Comparison of ENCODE assay signal across 17 cellular contexts in genomic region chr13:95496485-95496884, GRCh38. TPM values are rescaled to one million over a fixed set of nuclear protein-coding genes. Genes with fewer than 3 reads are reported as not detected.
DNase-seq lines count a peak whose midpoint lies in the region; ATAC-seq and TF ChIP-seq lines count a peak whose summit lies in the region.
"Had no signal": no experiment of that assay in that cellular context is flagged by ENCODE, and none has a peak within 500 bp of the region (broad histone marks: within the 10 kb centered on the region; RNA-seq: fewer than 3 reads in every experiment).

No MANE protein-coding gene starts in this region.

- intact Hi-C loops in CD8-positive, alpha-beta T cell (cut with DNase I, micrococcal nuclease), result no loop called here

- peaks cover 30% of the 10 kb centered on the region for H3K27me3 Mint-ChIP-seq in stimulated activated memory B cell treated with anti-CD40 and anti-IgM and Interleukin-4, amounts not matched to agents 10 μg/mL and 1 μg/mL and 100 μg/mL, for 72 hours
- H3K27me3 Mint-ChIP-seq in CD8-positive, alpha-beta T cell (ENCODE audit: low read depth), result peaks cover 4% of the 10 kb centered on the region

- H3K4me1 ChIP-seq in CD8-positive, alpha-beta T cell (ENCODE audit: insufficient read depth, low read length), result no peaks in the 10 kb centered on the region

- ATAC-seq in stimulated activated memory B cell treated with anti-CD40 and anti-IgM and Interleukin-4, amounts not matched to agents 10 μg/mL and 1 μg/mL and 100 μg/mL, for 72 hours, result no peak
- no peak for ATAC-seq in CD8-positive, alpha-beta T cell
- ATAC-seq: A549, HCT116 had no signal

- H3K4me3 Mint-ChIP-seq in stimulated activated memory B cell treated with anti-CD40 and anti-IgM and Interleukin-4, amounts not matched to agents 10 μg/mL and 1 μg/mL and 100 μg/mL, for 72 hours, result no peak overlapping the region
- H3K4me3 Mint-ChIP-seq in CD8-positive, alpha-beta T cell, result no peak overlapping the region
- H3K4me3 Mint-ChIP-seq: CD4-positive, alpha-beta T cell; HFFc6 had no signal

- no peaks in the 10 kb centered on the region for H3K9me3 ChIP-seq in CD8-positive, alpha-beta T cell (ENCODE audit: low read length)

- TF ChIP-seq CTCF in CD8-positive, alpha-beta T cell (IDR thresholded peaks at IDR 0.05), result no peak

- DNase-seq in NCI-H82 (lab: John Stamatoyannopoulos, UW), result peak; percentile 20
- no peak for DNase-seq in NCI-H82 treated with DMSO at 0.1 percent for 48 hours (lab: John Stamatoyannopoulos, UW; ENCODE audit: unreplicated experiment)
- no peak for DNase-seq in COLO668 (lab: John Stamatoyannopoulos, UW; ENCODE audit: unreplicated experiment)
- DNase-seq in CD8-positive, alpha-beta T cell, result no peak
- DNase-seq: Calu3; CD4-positive, alpha-beta T cell; DMS79 treated with DMSO at 0.1 percent for 48 hours; GOT3; H7; HFFc6 had no signal

- H3K4me1 Mint-ChIP-seq in stimulated activated memory B cell treated with anti-CD40 and anti-IgM and Interleukin-4, amounts not matched to agents 10 μg/mL and 1 μg/mL and 100 μg/mL, for 72 hours, result no peaks in the 10 kb centered on the region
- H3K4me1 Mint-ChIP-seq in CD8-positive, alpha-beta T cell (ENCODE audit: low read depth), result no peaks in the 10 kb centered on the region

- H3K36me3 Mint-ChIP-seq in stimulated activated memory B cell treated with anti-CD40 and anti-IgM and Interleukin-4, amounts not matched to agents 10 μg/mL and 1 μg/mL and 100 μg/mL, for 72 hours, result no peaks in the 10 kb centered on the region
- no peaks in the 10 kb centered on the region for H3K36me3 Mint-ChIP-seq in CD8-positive, alpha-beta T cell

- POLR2A ChIA-PET in CD8-positive, alpha-beta T cell (lab: Charles Lee), result no interaction called here

- CTCF ChIA-PET in CD8-positive, alpha-beta T cell (lab: Charles Lee), result interaction anchor here (3.2 kb wide), 1 partner anchor 338 kb away, joined by 18 read pairs; no protein-coding TSS in a partner anchor

- no peaks in the 10 kb centered on the region for H3K36me3 ChIP-seq in CD8-positive, alpha-beta T cell (ENCODE audit: insufficient read depth, low read length)

- peak overlapping the region; percentile 76 for H3K27ac ChIP-seq in cingulate gyrus (ENCODE audit: low read depth, low read length)
- peak overlapping the region; percentile 63 for H3K27ac ChIP-seq in layer of hippocampus (ENCODE audit: low read depth, low read length)
- no peak overlapping the region for H3K27ac ChIP-seq in CD8-positive, alpha-beta T cell (ENCODE audit: low read depth, low read length)
- H3K27ac ChIP-seq: 22Rv1, A549, C4-2B had no signal

- no peaks in the 10 kb centered on the region for H3K27me3 ChIP-seq in layer of hippocampus (ENCODE audit: control insufficient read depth, insufficient read depth, low read length)
- H3K27me3 ChIP-seq in CD8-positive, alpha-beta T cell (ENCODE audit: insufficient read depth, low read length), result no peaks in the 10 kb centered on the region

- H3K27ac Mint-ChIP-seq in stimulated activated memory B cell treated with anti-CD40 and anti-IgM and Interleukin-4, amounts not matched to agents 10 μg/mL and 1 μg/mL and 100 μg/mL, for 72 hours, result no peak overlapping the region
- H3K27ac Mint-ChIP-seq in CD8-positive, alpha-beta T cell, result no peak overlapping the region
- H3K27ac Mint-ChIP-seq: CD4-positive, alpha-beta T cell; HFFc6 had no signal

- H3K4me3 ChIP-seq in CD8-positive, alpha-beta T cell (ENCODE audit: low read depth, low read length), result no peak overlapping the region
- H3K4me3 ChIP-seq: A549 had no signal

- peaks cover 16% of the 10 kb centered on the region for H3K9me3 Mint-ChIP-seq in stimulated activated memory B cell treated with anti-CD40 and anti-IgM and Interleukin-4, amounts not matched to agents 10 μg/mL and 1 μg/mL and 100 μg/mL, for 72 hours
- H3K9me3 Mint-ChIP-seq in CD8-positive, alpha-beta T cell, result peaks cover 11% of the 10 kb centered on the region
- H3K9me3 Mint-ChIP-seq: HFFc6 had no signal

RNA-seq across cellular contexts. Expression of gene CLDN10, which starts 56.0 kb away (rescaled TPM):
- total RNA-seq in CD8-positive, alpha-beta T cell, result not detected
- total RNA-seq: CD4-positive, alpha-beta T cell; HFFc6 had no signal
